In genomic region chr2:97596180-97596579, GRCh38 we compare ENCODE assay signal across 2 cellular contexts. TPM values are rescaled to one million over a fixed set of nuclear protein-coding genes. Genes with fewer than 3 reads are reported as not detected.
A peak's percentile ranks its signal among the peaks of the same experiment; 100 is the strongest.
DNase-seq lines count a peak whose midpoint lies in the region; ATAC-seq, FAIRE-seq and TF ChIP-seq lines count a peak whose summit lies in the region.
"Not testable (repeated sequence)": the region's sequence is repeated elsewhere in the genome, so short reads cannot be mapped to it uniquely, and the experiment has no call there.

No MANE protein-coding gene starts in this region.

- H3K4me1 ChIP-seq in HEK293 (ENCODE audit: control insufficient read depth, insufficient read depth, low read length); K562 (replicated peaks in 1 of 2; ENCODE audit: control insufficient read depth in 2 of 2, insufficient read depth in 2 of 2, low read length in 2 of 2): not testable (repeated sequence)

- not testable (repeated sequence) for TF ChIP-seq RAD21 in K562 (CRISPR knock-in tag; conservative IDR thresholded peaks at IDR 0.05 in 1 of 2, IDR thresholded peaks at IDR 0.05 in 1 of 2)

- not testable (repeated sequence) for H3K4me2 ChIP-seq in K562 (ENCODE audit: insufficient read depth, low read length)

- not testable (repeated sequence) for H3K4me3 ChIP-seq in HEK293 (ENCODE audit: low read depth, low read length); K562

- not testable (repeated sequence) for H2AFZ ChIP-seq in K562 (ENCODE audit: low read depth, low read length)

- not testable (repeated sequence) for H3K27me3 ChIP-seq in K562 (ENCODE audit: control insufficient read depth in 2 of 2, insufficient read depth in 2 of 2, low read length in 2 of 2)

- H3K27ac ChIP-seq in HEK293 (ENCODE audit: extremely low read depth, low read depth, low read length); K562 (ENCODE audit: extremely low read depth, low read depth, low read length): not testable (repeated sequence)

- H3K9me3 ChIP-seq in HEK293 (ENCODE audit: control insufficient read depth, insufficient read depth, low read depth, low read length); K562 (replicated peaks; ENCODE audit: control insufficient read depth, insufficient read depth, low read depth, low read length): not testable (repeated sequence)

- WGBS in K562 (ENCODE audit: insufficient coverage, low coverage, missing lambda C conversion rate), result 56% methylated on average over 1 of the region's 4 CpGs

- H3K9ac ChIP-seq in K562 (ENCODE audit: insufficient read depth in 1 of 2, low read depth in 2 of 2, low read length in 2 of 2), result not testable (repeated sequence)

- TF ChIP-seq CTCF in HEK293 (tag by site-specific recombination; IDR thresholded peaks at IDR 0.05); K562 (IDR thresholded peaks at IDR 0.05 in 2 of 3, conservative IDR thresholded peaks at IDR 0.05 in 1 of 3; ENCODE audit: insufficient read depth in 2 of 3, low read depth in 1 of 3, low read length in 3 of 3): not testable (repeated sequence)

- in situ Hi-C loops in K562 (cut with MboI), result loop anchor here (5.0 kb wide), 1 partner anchor 106 kb away; no protein-coding TSS in a partner anchor

- not testable (repeated sequence) for H3K9me1 ChIP-seq in K562 (ENCODE audit: control insufficient read depth, insufficient read depth, low read length)

- not testable (repeated sequence) for H3K79me2 ChIP-seq in K562 (ENCODE audit: control insufficient read depth, insufficient read depth, low read length)

- H3K36me3 ChIP-seq in HEK293 (ENCODE audit: control insufficient read depth in 2 of 2, insufficient read depth in 1 of 2, low read length in 2 of 2); K562 (ENCODE audit: control insufficient read depth, insufficient read depth, low read length): not testable (repeated sequence)

- POLR2A ChIA-PET in HEK293 (lab: Yijun Ruan, JAX); K562 (lab: Yijun Ruan, JAX): not testable (repeated sequence)

- intact Hi-C loops in K562 (cut with micrococcal nuclease), result loop anchor here (10.0 kb wide), 3 partner anchors 49 to 789 kb away; partner anchors contain the start of gene COX5B

- not testable (repeated sequence) for FAIRE-seq in K562 (lab: Jason Lieb, UNC)

- H4K20me1 ChIP-seq in K562 (replicated peaks; ENCODE audit: control insufficient read depth, insufficient read depth, low read length), result not testable (repeated sequence)

- CTCF ChIA-PET in HEK293 (lab: Yijun Ruan, JAX), result not testable (repeated sequence)
- CTCF ChIA-PET in K562 (lab: Yijun Ruan, JAX; ENCODE audit: low intra/inter-chr PET ratio), result interaction anchor here (0.6 kb wide), 1 partner anchor 787 kb away, joined by 3 read pairs; no protein-coding TSS in a partner anchor

- ATAC-seq in K562, result not testable (repeated sequence)

- not testable (repeated sequence) for TF ChIP-seq POLR2A in K562 (conservative IDR thresholded peaks at IDR 0.05)

- not testable (repeated sequence) for BruUV-seq in K562 (replicated peaks; lab: Mats Ljungman, UMichigan)

- TF ChIP-seq EP300 in K562 (IDR thresholded peaks at IDR 0.05; ENCODE audit: low read length), result not testable (repeated sequence)

- not testable (repeated sequence) for DNase-seq in K562 (ENCODE audit: extremely low read depth in 1 of 4, low spot score in 3 of 4)

TF ChIP-seq in HEK293, 187 proteins besides CTCF, POLR2A, EP300 and RAD21:
- peak; percentile 52; the same call in 1 of the 2 replicates for TF ChIP-seq ZNF146 (tag by site-specific recombination; IDR thresholded peaks at IDR 0.05)

TF ChIP-seq in K562, 482 proteins besides CTCF, POLR2A, EP300 and RAD21:
- TF ChIP-seq ZNF146 (CRISPR knock-in tag; IDR thresholded peaks at IDR 0.05; ENCODE audit: unreplicated experiment) (peak; percentile 84), BCOR (IDR thresholded peaks at IDR 0.05) (peak; percentile 48)

RNA-seq across cellular contexts. Expression of gene ANKRD36B, which starts 6.5 kb away (rescaled TPM):
- 52.2 and 173 TPM in 2 replicates for total RNA-seq in K562 (2011; cell fraction: chromatin; rRNA removed; ENCODE audit: low replicate concordance)
- 23.2 and 30.7 TPM in 2 replicates for total RNA-seq in K562 (2011; cell fraction: nucleolus; rRNA removed)
- total RNA-seq in K562 (2011; cell fraction: nucleoplasm; rRNA removed), result 46.9 and 61.1 TPM in 2 replicates
- total RNA-seq in K562 (2014; rRNA removed), result 24.9 and 25.7 TPM in 2 replicates
- total RNA-seq in K562 (2014; rRNA removed; fragmentation: Illumina TruSeq; extraction: Trizol), result 23.0 and 27.8 TPM in 2 replicates
- 38.8 and 40.9 TPM in 2 replicates for total RNA-seq in K562 (2015; rRNA removed; fragmentation: Illumina TruSeq; extraction: Trizol)
- 12.3 and 17.2 TPM in 2 replicates for total RNA-seq in K562 (2021)
- 12.4 and 12.7 TPM in 2 replicates for polyA plus RNA-seq in K562 (2011; rRNA removed)
- 0.92 and 1.8 TPM in 2 replicates for polyA plus RNA-seq in K562 (2011; cell fraction: cytosol; rRNA removed)
- 35.2 and 42.7 TPM in 2 replicates for polyA plus RNA-seq in K562 (2011; cell fraction: nucleus; rRNA removed)
- polyA plus RNA-seq in K562 (2012), result 7.1 and 11.0 TPM in 2 replicates
- polyA plus RNA-seq in K562 (2014; fragmentation: Illumina TruSeq; extraction: Trizol), result 8.0 and 13.3 TPM in 2 replicates
- 1 to 10 TPM; 7.6 to 8.6 TPM for polyA plus RNA-seq in K562 (2014; fragmentation: Nextera tagmentation; extraction: Ambion mirVana)
- polyA plus RNA-seq in K562 (2014; rRNA removed), result 12.1 and 12.3 TPM in 2 replicates
- 41.3 and 57.2 TPM in 2 replicates for polyA minus RNA-seq in K562 (2011; rRNA and poly(A)+ RNA removed)
- 2.7 and 4.1 TPM in 2 replicates for polyA minus RNA-seq in K562 (2011; cell fraction: cytosol; rRNA and poly(A)+ RNA removed)
- 77.3 and 159 TPM in 2 replicates for polyA minus RNA-seq in K562 (2011; cell fraction: nucleus; rRNA and poly(A)+ RNA removed)

RNA-seq across cellular contexts. Expression of gene COX5B, which starts 49.7 kb away (rescaled TPM):
- 55.0 and 69.6 TPM in 2 replicates for total RNA-seq in K562 (2011; cell fraction: chromatin; rRNA removed; ENCODE audit: low replicate concordance)
- 123 and 139 TPM in 2 replicates for total RNA-seq in K562 (2011; cell fraction: nucleolus; rRNA removed)
- 112 and 121 TPM in 2 replicates for total RNA-seq in K562 (2011; cell fraction: nucleoplasm; rRNA removed)
- total RNA-seq in K562 (2014; rRNA removed), result 1,235 and 1,392 TPM in 2 replicates
- total RNA-seq in K562 (2014; rRNA removed; fragmentation: Illumina TruSeq; extraction: Trizol), result 182 and 199 TPM in 2 replicates
- 458 and 535 TPM in 2 replicates for total RNA-seq in K562 (2015; rRNA removed; fragmentation: Illumina TruSeq; extraction: Trizol)
- total RNA-seq in K562 (2021), result 536 and 603 TPM in 2 replicates
- polyA plus RNA-seq in K562 (2011; rRNA removed), result 535 and 582 TPM in 2 replicates
- 717 and 760 TPM in 2 replicates for polyA plus RNA-seq in K562 (2011; cell fraction: cytosol; rRNA removed)
- 365 and 570 TPM in 2 replicates for polyA plus RNA-seq in K562 (2011; cell fraction: nucleus; rRNA removed)
- 526 and 547 TPM in 2 replicates for polyA plus RNA-seq in K562 (2012)
- 154 and 281 TPM in 2 replicates for polyA plus RNA-seq in K562 (2014; fragmentation: Illumina TruSeq; extraction: Trizol)
- polyA plus RNA-seq in K562 (2014; fragmentation: Nextera tagmentation; extraction: Ambion mirVana), result 100 to 1,000 TPM; 305 to 487 TPM
- polyA plus RNA-seq in K562 (2014; rRNA removed), result 1,304 and 1,424 TPM in 2 replicates
- polyA minus RNA-seq in K562 (2011; rRNA and poly(A)+ RNA removed), result 60.5 and 61.2 TPM in 2 replicates
- 88.6 and 115 TPM in 2 replicates for polyA minus RNA-seq in K562 (2011; cell fraction: cytosol; rRNA and poly(A)+ RNA removed)
- polyA minus RNA-seq in K562 (2011; cell fraction: nucleus; rRNA and poly(A)+ RNA removed), result 46.4 and 75.2 TPM in 2 replicates
